ENCODE assay signal across 8 cellular contexts in genomic region chr2:113235347-113236226, GRCh38. TPM values are rescaled to one million over a fixed set of nuclear protein-coding genes. Genes with fewer than 3 reads are reported as not detected.
DNase-seq lines count a peak whose midpoint lies in the region; ATAC-seq and TF ChIP-seq lines count a peak whose summit lies in the region.
"Not testable (repeated sequence)": the region's sequence is repeated elsewhere in the genome, so short reads cannot be mapped to it uniquely, and the experiment has no call there.

No MANE protein-coding gene starts in this region.

- H3K4me3 Mint-ChIP-seq in activated B cell treated with CpG ODN at 0.5 μM for 24 hours: peak overlapping the region; percentile 89
- H3K4me3 Mint-ChIP-seq in activated naive CD8-positive, alpha-beta T cell: peak overlapping the region; percentile 97
- H3K4me3 Mint-ChIP-seq in stimulated activated memory B cell treated with anti-CD40 and anti-IgM and Interleukin-4, amounts not matched to agents 10 μg/mL and 1 μg/mL and 100 μg/mL, for 72 hours: peak overlapping the region; percentile 86

- H3K4me1 ChIP-seq in gastroesophageal sphincter: peaks cover 0 to 35% (median 9%) of the 10 kb centered on the region in 3 donors
- H3K4me1 ChIP-seq in parathyroid adenoma: not testable (repeated sequence)

- POLR2A ChIA-PET in activated B cell treated with CpG ODN at 0.5 μM for 24 hours (lab: Charles Lee): interaction anchor here (0.6 to 2.1 kb wide), 5 partner anchors 11 to 62 kb away, joined by 3 to 8 read pairs (median 4); partner anchors contain the start of gene PSD4

- not testable (repeated sequence) for H3K79me2 ChIP-seq in parathyroid adenoma

- H3K9me3 ChIP-seq in gastroesophageal sphincter; parathyroid adenoma (ENCODE audit: control insufficient read depth, low read length): not testable (repeated sequence)

- peak overlapping the region; percentile 69 for H2AFZ ChIP-seq in parathyroid adenoma

- 40 to 80% methylated on average over 1 to 7 of the region's 74 CpGs for WGBS in gastroesophageal sphincter (ENCODE audit: low coverage in 1 of 2), 2 donors

- TF ChIP-seq CTCF in activated B cell treated with CpG ODN at 0.5 μM for 24 hours (IDR thresholded peaks at IDR 0.05); gastroesophageal sphincter (IDR thresholded peaks at IDR 0.05); parathyroid adenoma (IDR thresholded peaks at IDR 0.05): not testable (repeated sequence)

- H3K27ac Mint-ChIP-seq in activated B cell treated with CpG ODN at 0.5 μM for 24 hours: peak overlapping the region; percentile 89
- peak overlapping the region; percentile 97 for H3K27ac Mint-ChIP-seq in activated naive CD8-positive, alpha-beta T cell
- H3K27ac Mint-ChIP-seq in stimulated activated memory B cell treated with anti-CD40 and anti-IgM and Interleukin-4, amounts not matched to agents 10 μg/mL and 1 μg/mL and 100 μg/mL, for 72 hours: peak overlapping the region; percentile 94

- not testable (repeated sequence) for H3K9me3 Mint-ChIP-seq in activated B cell treated with CpG ODN at 0.5 μM for 24 hours; activated naive CD8-positive, alpha-beta T cell (ENCODE audit: low read depth); stimulated activated memory B cell treated with anti-CD40 and anti-IgM and Interleukin-4, amounts not matched to agents 10 μg/mL and 1 μg/mL and 100 μg/mL, for 72 hours

- H3K4me2 ChIP-seq in parathyroid adenoma (ENCODE audit: low read length): peak overlapping the region; percentile 71

- peak; percentile 81 for DNase-seq in DMS53 (lab: John Stamatoyannopoulos, UW)
- peak; percentile 57 to 67 for DNase-seq in NCI-H1930 (lab: John Stamatoyannopoulos, UW)
- peak; percentile 27 for DNase-seq in activated B cell treated with CpG ODN at 0.5 μM for 24 hours

- peak overlapping the region; percentile 48 to 58 for H3K4me3 ChIP-seq in gastroesophageal sphincter
- H3K4me3 ChIP-seq in parathyroid adenoma (ENCODE audit: low read depth, low read length): peak overlapping the region; percentile 52

- CTCF ChIA-PET in activated B cell treated with CpG ODN at 0.5 μM for 24 hours (lab: Charles Lee): interaction anchor here (1.2 kb wide), 1 partner anchor 11 kb away, joined by 3 read pairs; no protein-coding TSS in a partner anchor

- ATAC-seq in HG02588 (IDR thresholded peaks at IDR 0.05; ENCODE audit: unreplicated experiment) (peak; percentile 87), activated B cell treated with CpG ODN at 0.5 μM for 24 hours (ENCODE audit: low read depth) (peak; percentile 92), gastroesophageal sphincter (peak; percentile 29)
- ATAC-seq in stimulated activated memory B cell treated with anti-CD40 and anti-IgM and Interleukin-4, amounts not matched to agents 10 μg/mL and 1 μg/mL and 100 μg/mL, for 72 hours: peak; percentile 93

- peak overlapping the region; percentile 28 for H3K9ac ChIP-seq in parathyroid adenoma

- intact Hi-C loops in activated B cell treated with CpG ODN at 0.5 μM for 24 hours (cut with micrococcal nuclease): not testable (repeated sequence)

- not testable (repeated sequence) for H3K4me1 Mint-ChIP-seq in activated B cell treated with CpG ODN at 0.5 μM for 24 hours
- peaks cover 30% of the 10 kb centered on the region for H3K4me1 Mint-ChIP-seq in activated naive CD8-positive, alpha-beta T cell (ENCODE audit: low read depth)
- peaks cover 20% of the 10 kb centered on the region for H3K4me1 Mint-ChIP-seq in stimulated activated memory B cell treated with anti-CD40 and anti-IgM and Interleukin-4, amounts not matched to agents 10 μg/mL and 1 μg/mL and 100 μg/mL, for 72 hours

- H3K27ac ChIP-seq in gastroesophageal sphincter: peak overlapping the region; percentile 16 to 82 (median 43)
- peak overlapping the region; percentile 51 for H3K27ac ChIP-seq in parathyroid adenoma

- H3K27me3 Mint-ChIP-seq in activated B cell treated with CpG ODN at 0.5 μM for 24 hours; activated naive CD8-positive, alpha-beta T cell; stimulated activated memory B cell treated with anti-CD40 and anti-IgM and Interleukin-4, amounts not matched to agents 10 μg/mL and 1 μg/mL and 100 μg/mL, for 72 hours: not testable (repeated sequence)

- TF ChIP-seq POLR2A in gastroesophageal sphincter (IDR thresholded peaks at IDR 0.05): peak in 1 of 2 donors; percentile 47

- not testable (repeated sequence) for TF ChIP-seq EP300 in gastroesophageal sphincter (IDR thresholded peaks at IDR 0.05)

- H3K36me3 Mint-ChIP-seq in activated B cell treated with CpG ODN at 0.5 μM for 24 hours (ENCODE audit: low read depth); activated naive CD8-positive, alpha-beta T cell; stimulated activated memory B cell treated with anti-CD40 and anti-IgM and Interleukin-4, amounts not matched to agents 10 μg/mL and 1 μg/mL and 100 μg/mL, for 72 hours: not testable (repeated sequence)

- H3K36me3 ChIP-seq in gastroesophageal sphincter; parathyroid adenoma (ENCODE audit: control insufficient read depth, insufficient read depth, low read length): not testable (repeated sequence)

- not testable (repeated sequence) for H3K27me3 ChIP-seq in gastroesophageal sphincter; parathyroid adenoma (ENCODE audit: control insufficient read depth, insufficient read depth, low read length)

RNA-seq across cellular contexts. Expression of gene PAX8, which starts 43.1 kb away (rescaled TPM):
- 0.39 and 0.71 TPM in 2 replicates for total RNA-seq in activated B cell treated with CpG ODN at 0.5 μM for 24 hours
- 1 to 10 TPM in 2 of 4 donors, under 1 TPM in 1, not detected in 1; 0.62 to 2.5 (median 1.1) TPM for total RNA-seq in gastroesophageal sphincter

Comparison
In these comparisons a context has a peak if more than half of its experiments do, and no peak if none do; other contexts are left out.
1. Peak in every context shown above with its lines: DNase-seq, ATAC-seq, H3K4me3 ChIP-seq and H3K27ac ChIP-seq.
2. DNase-seq: peak in every context shown above with its lines; median percentile 81 in DMS53; 62 in NCI-H1930; 27 in activated B cell treated with CpG ODN at 0.5 μM for 24 hours.
3. ATAC-seq: peak in every context shown above with its lines; median percentile 93 in stimulated activated memory B cell treated with anti-CD40 and anti-IgM and Interleukin-4, amounts not matched to agents 10 μg/mL and 1 μg/mL and 100 μg/mL, for 72 hours; 92 in activated B cell treated with CpG ODN at 0.5 μM for 24 hours; 87 in HG02588; 29 in gastroesophageal sphincter.